Comparison of ENCODE assay signal across 1 cellular context in the genomic region with DNA sequence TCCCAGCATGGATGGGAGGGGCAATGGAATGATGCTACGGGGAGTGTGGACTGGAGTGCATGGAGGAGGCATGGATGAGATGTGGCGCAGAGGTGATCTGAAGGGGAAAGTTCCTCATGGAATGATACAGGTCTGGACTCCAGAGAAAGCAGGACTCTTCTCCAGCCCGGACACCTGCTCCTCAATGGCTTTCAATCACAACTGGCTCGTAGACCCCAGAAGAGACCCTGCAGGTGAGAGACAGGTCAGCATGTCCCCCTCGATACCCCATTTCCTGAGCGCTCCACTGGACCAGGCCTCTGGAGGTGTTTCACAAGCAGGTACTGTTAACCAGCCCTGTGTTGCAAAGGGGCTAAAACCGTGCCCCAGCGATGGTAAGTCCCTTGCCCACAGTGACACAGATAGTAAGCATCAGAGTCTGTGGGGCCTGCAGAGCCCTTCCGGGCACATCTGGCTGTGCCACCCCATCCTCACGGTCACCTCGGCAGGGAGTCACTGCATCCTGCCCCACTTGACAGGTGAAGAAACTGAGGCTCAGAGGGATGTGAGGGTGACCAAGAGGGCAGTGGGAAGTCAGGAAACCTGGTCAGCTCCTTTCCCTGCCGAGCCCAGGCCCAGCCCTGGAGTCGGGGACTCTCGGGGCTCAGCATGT.
TF ChIP-seq lines count a peak whose summit lies in the region.

No MANE protein-coding gene starts in this region.

TF ChIP-seq in K562, 482 proteins besides CTCF, POLR2A, EP300 and RAD21:
- TF ChIP-seq EP400 (IDR thresholded peaks at IDR 0.05) (no peak), DIDO1 (tag; IDR thresholded peaks at IDR 0.05; ENCODE audit: low read depth) (no peak), ZNF133 (CRISPR knock-in tag; IDR thresholded peaks at IDR 0.05) (no peak), POLR3A (IDR thresholded peaks at IDR 0.05; ENCODE audit: borderline replicate concordance, extremely low read depth, insufficient read depth, insufficient read length) (no peak), NCOA1 (IDR thresholded peaks at IDR 0.05; ENCODE audit: low read depth) (no peak), HDGF (IDR thresholded peaks at IDR 0.05) (peak; percentile 41; the same call in 1 of the 2 replicates), BRF1 (IDR thresholded peaks at IDR 0.05; ENCODE audit: borderline replicate concordance, extremely low read depth, insufficient read length) (no peak), CBX1 (IDR thresholded peaks at IDR 0.05; ENCODE audit: low read depth) (no peak), ZNF77 (CRISPR knock-in tag; IDR thresholded peaks at IDR 0.05) (no peak), NR2C2 (CRISPR knock-in tag; IDR thresholded peaks at IDR 0.05) (0 out of 2 replicates have a peak, but pooled peaks have one; percentile 26), NR2C2 (tag; IDR thresholded peaks at IDR 0.05) (no peak), POLR2H (tag; IDR thresholded peaks at IDR 0.05; ENCODE audit: low read depth) (no peak), ZNF175 (CRISPR knock-in tag; IDR thresholded peaks at IDR 0.05; ENCODE audit: low read depth) (no peak), HNRNPH1 (optimal IDR thresholded peaks at IDR 0.05; ENCODE audit: low read depth, low read length) (no peak), ZNF124 (CRISPR knock-in tag; IDR thresholded peaks at IDR 0.05) (no peak), ARNT (IDR thresholded peaks at IDR 0.05) (no peak), PRPF4 (IDR thresholded peaks at IDR 0.05; ENCODE audit: insufficient read depth, low read depth, low read length, poor library complexity, severe bottlenecking) (no peak)
- TF ChIP-seq, protein P1, sequence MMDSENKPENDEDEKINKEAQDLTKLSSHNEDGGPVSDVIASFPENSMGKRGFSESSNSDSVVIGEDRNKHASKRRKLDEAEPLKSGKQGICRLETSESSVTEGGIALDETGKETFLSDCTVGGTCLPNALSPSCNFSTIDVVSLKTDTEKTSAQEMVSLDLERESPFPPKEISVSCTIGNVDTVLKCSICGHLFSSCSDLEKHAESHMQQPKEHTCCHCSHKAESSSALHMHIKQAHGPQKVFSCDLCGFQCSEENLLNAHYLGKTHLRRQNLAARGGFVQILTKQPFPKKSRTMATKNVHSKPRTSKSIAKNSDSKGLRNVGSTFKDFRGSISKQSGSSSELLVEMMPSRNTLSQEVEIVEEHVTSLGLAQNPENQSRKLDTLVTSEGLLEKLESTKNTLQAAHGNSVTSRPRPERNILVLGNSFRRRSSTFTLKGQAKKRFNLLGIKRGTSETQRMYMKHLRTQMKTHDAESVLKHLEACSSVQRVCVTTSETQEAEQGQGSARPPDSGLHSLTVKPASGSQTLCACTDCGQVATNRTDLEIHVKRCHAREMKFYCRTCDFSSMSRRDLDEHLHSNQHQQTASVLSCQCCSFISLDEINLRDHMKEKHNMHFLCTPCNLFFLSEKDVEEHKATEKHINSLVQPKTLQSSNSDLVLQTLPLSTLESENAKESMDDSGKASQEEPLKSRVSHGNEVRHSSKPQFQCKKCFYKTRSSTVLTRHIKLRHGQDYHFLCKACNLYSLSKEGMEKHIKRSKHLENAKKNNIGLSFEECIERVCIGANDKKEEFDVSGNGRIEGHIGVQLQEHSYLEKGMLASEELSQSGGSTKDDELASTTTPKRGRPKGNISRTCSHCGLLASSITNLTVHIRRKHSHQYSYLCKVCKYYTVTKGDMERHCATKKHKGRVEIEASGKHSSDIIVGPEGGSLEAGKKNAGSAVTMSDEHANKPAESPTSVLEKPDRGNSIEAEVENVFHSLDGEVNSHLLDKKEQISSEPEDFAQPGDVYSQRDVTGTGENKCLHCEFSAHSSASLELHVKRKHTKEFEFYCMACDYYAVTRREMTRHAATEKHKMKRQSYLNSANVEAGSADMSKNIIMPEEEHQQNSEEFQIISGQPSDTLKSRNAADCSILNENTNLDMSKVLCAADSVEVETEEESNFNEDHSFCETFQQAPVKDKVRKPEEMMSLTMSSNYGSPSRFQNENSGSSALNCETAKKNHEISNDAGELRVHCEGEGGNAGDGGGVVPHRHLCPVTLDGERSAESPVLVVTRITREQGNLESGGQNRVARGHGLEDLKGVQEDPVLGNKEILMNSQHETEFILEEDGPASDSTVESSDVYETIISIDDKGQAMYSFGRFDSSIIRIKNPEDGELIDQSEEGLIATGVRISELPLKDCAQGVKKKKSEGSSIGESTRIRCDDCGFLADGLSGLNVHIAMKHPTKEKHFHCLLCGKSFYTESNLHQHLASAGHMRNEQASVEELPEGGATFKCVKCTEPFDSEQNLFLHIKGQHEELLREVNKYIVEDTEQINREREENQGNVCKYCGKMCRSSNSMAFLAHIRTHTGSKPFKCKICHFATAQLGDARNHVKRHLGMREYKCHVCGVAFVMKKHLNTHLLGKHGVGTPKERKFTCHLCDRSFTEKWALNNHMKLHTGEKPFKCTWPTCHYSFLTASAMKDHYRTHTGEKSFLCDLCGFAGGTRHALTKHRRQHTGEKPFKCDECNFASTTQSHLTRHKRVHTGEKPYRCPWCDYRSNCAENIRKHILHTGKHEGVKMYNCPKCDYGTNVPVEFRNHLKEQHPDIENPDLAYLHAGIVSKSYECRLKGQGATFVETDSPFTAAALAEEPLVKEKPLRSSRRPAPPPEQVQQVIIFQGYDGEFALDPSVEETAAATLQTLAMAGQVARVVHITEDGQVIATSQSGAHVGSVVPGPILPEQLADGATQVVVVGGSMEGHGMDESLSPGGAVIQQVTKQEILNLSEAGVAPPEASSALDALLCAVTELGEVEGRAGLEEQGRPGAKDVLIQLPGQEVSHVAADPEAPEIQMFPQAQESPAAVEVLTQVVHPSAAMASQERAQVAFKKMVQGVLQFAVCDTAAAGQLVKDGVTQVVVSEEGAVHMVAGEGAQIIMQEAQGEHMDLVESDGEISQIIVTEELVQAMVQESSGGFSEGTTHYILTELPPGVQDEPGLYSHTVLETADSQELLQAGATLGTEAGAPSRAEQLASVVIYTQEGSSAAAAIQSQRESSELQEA (IDR thresholded peaks at IDR 0.05; ENCODE audit: low read depth), result no peak
- TF ChIP-seq, protein P2, sequence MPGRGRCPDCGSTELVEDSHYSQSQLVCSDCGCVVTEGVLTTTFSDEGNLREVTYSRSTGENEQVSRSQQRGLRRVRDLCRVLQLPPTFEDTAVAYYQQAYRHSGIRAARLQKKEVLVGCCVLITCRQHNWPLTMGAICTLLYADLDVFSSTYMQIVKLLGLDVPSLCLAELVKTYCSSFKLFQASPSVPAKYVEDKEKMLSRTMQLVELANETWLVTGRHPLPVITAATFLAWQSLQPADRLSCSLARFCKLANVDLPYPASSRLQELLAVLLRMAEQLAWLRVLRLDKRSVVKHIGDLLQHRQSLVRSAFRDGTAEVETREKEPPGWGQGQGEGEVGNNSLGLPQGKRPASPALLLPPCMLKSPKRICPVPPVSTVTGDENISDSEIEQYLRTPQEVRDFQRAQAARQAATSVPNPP (IDR thresholded peaks at IDR 0.05; ENCODE audit: borderline replicate concordance, insufficient read depth, insufficient read length), result no peak
- TF ChIP-seq, protein P3, sequence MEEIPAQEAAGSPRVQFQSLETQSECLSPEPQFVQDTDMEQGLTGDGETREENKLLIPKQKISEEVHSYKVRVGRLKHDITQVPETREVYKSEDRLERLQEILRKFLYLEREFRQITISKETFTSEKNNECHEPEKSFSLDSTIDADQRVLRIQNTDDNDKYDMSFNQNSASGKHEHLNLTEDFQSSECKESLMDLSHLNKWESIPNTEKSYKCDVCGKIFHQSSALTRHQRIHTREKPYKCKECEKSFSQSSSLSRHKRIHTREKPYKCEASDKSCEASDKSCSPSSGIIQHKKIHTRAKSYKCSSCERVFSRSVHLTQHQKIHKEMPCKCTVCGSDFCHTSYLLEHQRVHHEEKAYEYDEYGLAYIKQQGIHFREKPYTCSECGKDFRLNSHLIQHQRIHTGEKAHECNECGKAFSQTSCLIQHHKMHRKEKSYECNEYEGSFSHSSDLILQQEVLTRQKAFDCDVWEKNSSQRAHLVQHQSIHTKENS (CRISPR knock-in tag; IDR thresholded peaks at IDR 0.05), result no peak
- TF ChIP-seq, protein P4, sequence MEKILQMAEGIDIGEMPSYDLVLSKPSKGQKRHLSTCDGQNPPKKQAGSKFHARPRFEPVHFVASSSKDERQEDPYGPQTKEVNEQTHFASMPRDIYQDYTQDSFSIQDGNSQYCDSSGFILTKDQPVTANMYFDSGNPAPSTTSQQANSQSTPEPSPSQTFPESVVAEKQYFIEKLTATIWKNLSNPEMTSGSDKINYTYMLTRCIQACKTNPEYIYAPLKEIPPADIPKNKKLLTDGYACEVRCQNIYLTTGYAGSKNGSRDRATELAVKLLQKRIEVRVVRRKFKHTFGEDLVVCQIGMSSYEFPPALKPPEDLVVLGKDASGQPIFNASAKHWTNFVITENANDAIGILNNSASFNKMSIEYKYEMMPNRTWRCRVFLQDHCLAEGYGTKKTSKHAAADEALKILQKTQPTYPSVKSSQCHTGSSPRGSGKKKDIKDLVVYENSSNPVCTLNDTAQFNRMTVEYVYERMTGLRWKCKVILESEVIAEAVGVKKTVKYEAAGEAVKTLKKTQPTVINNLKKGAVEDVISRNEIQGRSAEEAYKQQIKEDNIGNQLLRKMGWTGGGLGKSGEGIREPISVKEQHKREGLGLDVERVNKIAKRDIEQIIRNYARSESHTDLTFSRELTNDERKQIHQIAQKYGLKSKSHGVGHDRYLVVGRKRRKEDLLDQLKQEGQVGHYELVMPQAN (IDR thresholded peaks at IDR 0.05; ENCODE audit: borderline replicate concordance), result 0 out of 2 replicates have a peak, but pooled peaks have one; percentile 15
